8 cellular contexts compared by ENCODE assay signal in genomic region chr7:127392182-127392565, GRCh38. TPM values are rescaled to one million over a fixed set of nuclear protein-coding genes. Genes with fewer than 3 reads are reported as not detected.
DNase-seq lines count a peak whose midpoint lies in the region; ATAC-seq and TF ChIP-seq lines count a peak whose summit lies in the region.

No MANE protein-coding gene starts in this region.

- no peaks in the 10 kb centered on the region for H3K27me3 ChIP-seq in OCI-LY3 (ENCODE audit: low read depth, low read length)
- peaks cover 16% of the 10 kb centered on the region for H3K27me3 ChIP-seq in neutrophil
- H3K27me3 ChIP-seq in testis = no peaks in the 10 kb centered on the region

- peak; percentile 40 for ATAC-seq in HG02884 (IDR thresholded peaks at IDR 0.05; ENCODE audit: unreplicated experiment)

- TF ChIP-seq CTCF in OCI-LY3 (IDR thresholded peaks at IDR 0.05; ENCODE audit: low read depth, low read length) = no peak
- no peak for TF ChIP-seq CTCF in fibroblast of villous mesenchyme (IDR thresholded peaks at IDR 0.05; ENCODE audit: insufficient read depth, low read depth, low read length)
- TF ChIP-seq CTCF in neutrophil (IDR thresholded peaks at IDR 0.05) = no peak
- TF ChIP-seq CTCF in testis (IDR thresholded peaks at IDR 0.05) = no peak

- TF ChIP-seq POLR2A in testis (IDR thresholded peaks at IDR 0.05) = no peak

- DNase-seq in SIG-M5 treated with dmso at 0.1 percent for 504 hours (lab: John Stamatoyannopoulos, UW; ENCODE audit: unreplicated experiment) (peak; percentile 37), SIG-M5 (lab: John Stamatoyannopoulos, UW) (no peak), fibroblast of villous mesenchyme (ENCODE audit: low read depth) (peak; percentile 66), testis (peak; percentile 73)
- DNase-seq in activated effector memory CD4-positive, alpha-beta T cell treated with anti-CD3 and anti-CD28 coated beads, Interleukin-2, amount 50 U/mL, for 16 hours = peak; percentile 89

- peaks cover 53% of the 10 kb centered on the region for H3K79me2 ChIP-seq in OCI-LY3 (ENCODE audit: low read length)

- H3K9me3 ChIP-seq in OCI-LY3 (ENCODE audit: insufficient read depth, low read length) (no peaks in the 10 kb centered on the region), neutrophil (no peaks in the 10 kb centered on the region), testis (no peaks in the 10 kb centered on the region)

- H3K27ac ChIP-seq in OCI-LY3 (ENCODE audit: low read length) (peak overlapping the region; percentile 67), neutrophil (peak overlapping the region; percentile 96), testis (peak overlapping the region; percentile 85 to 93)

- 0% methylated on average over 11 of the region's 48 CpGs; no CpG with 5 or more reads in 1 of the 2 donors for WGBS in testis, 2 donors

- H3K4me3 ChIP-seq in OCI-LY3 (ENCODE audit: low read length) = peak overlapping the region; percentile 96
- peak overlapping the region; percentile 95 for H3K4me3 ChIP-seq in fibroblast of villous mesenchyme (ENCODE audit: low read depth, low read length)
- H3K4me3 ChIP-seq in neutrophil (ENCODE audit: low read depth in 1 of 2, low read length in 1 of 2) = peak overlapping the region; percentile 81 to 87
- H3K4me3 ChIP-seq in testis = peak overlapping the region; percentile 93 to 99

- H3K36me3 ChIP-seq in OCI-LY3 (replicated peaks; ENCODE audit: low read depth, low read length) = peaks cover 26% of the 10 kb centered on the region
- peaks cover 20% of the 10 kb centered on the region for H3K36me3 ChIP-seq in neutrophil
- no peaks in the 10 kb centered on the region for H3K36me3 ChIP-seq in testis (ENCODE audit: low read depth, missing control alignments)

- intact Hi-C loops in testis (cut with DNase I; ENCODE audit: low total_unique reads) = no loop called here

- peak overlapping the region; percentile 94 for H3K4me2 ChIP-seq in OCI-LY3 (ENCODE audit: low read length)

- H2AFZ ChIP-seq in OCI-LY3 (ENCODE audit: low read depth, low read length) = 0 out of 2 replicates have a peak overlapping the region, but pooled peaks have one; percentile 51

- peaks cover 22% of the 10 kb centered on the region for H3K4me1 ChIP-seq in OCI-LY3 (ENCODE audit: low read length)
- peaks cover 31 to 42% of the 10 kb centered on the region in 2 experiments for H3K4me1 ChIP-seq in neutrophil (ENCODE audit: control insufficient read depth in 1 of 2, insufficient read depth in 1 of 2, low read depth in 1 of 2, low read length in 1 of 2)
- peaks cover 7% of the 10 kb centered on the region for H3K4me1 ChIP-seq in testis

- H4K20me1 ChIP-seq in OCI-LY3 (ENCODE audit: insufficient read depth, low read length) = peaks cover 17% of the 10 kb centered on the region

- peak overlapping the region; percentile 98 for H3K9ac ChIP-seq in OCI-LY3 (ENCODE audit: low read length)

RNA-seq across cellular contexts. Expression of gene ZNF800, which starts 0.3 kb away (rescaled TPM):
- 19.3 and 24.6 TPM in 2 replicates for total RNA-seq in fibroblast of villous mesenchyme
- total RNA-seq in testis = 10 to 100 TPM; 40.7 to 44.3 TPM
- polyA plus RNA-seq in testis (ENCODE audit: insufficient read depth, low read depth, low replicate concordance) = 31.5 TPM
